17 cellular contexts compared by ENCODE assay signal in genomic region chr15:38508647-38509046, GRCh38. TPM values are rescaled to one million over a fixed set of nuclear protein-coding genes. Genes with fewer than 3 reads are reported as not detected.
DNase-seq lines count a peak whose midpoint lies in the region; ATAC-seq and TF ChIP-seq lines count a peak whose summit lies in the region.
"Had no signal": no experiment of that assay in that cellular context is flagged by ENCODE, and none has a peak within 500 bp of the region (broad histone marks: within the 10 kb centered on the region; RNA-seq: fewer than 3 reads in every experiment).

No MANE protein-coding gene starts in this region.

- H3K36me3 ChIP-seq in MM.1S (replicated peaks; ENCODE audit: insufficient read depth, low read length): no peaks in the 10 kb centered on the region
- H3K36me3 ChIP-seq: colonic mucosa, esophagus muscularis mucosa had no signal

- H3K4me2 ChIP-seq in MM.1S (ENCODE audit: low read depth, low read length): no peak overlapping the region
- H3K4me2 ChIP-seq: hepatocyte had no signal

- H3K4me3 Mint-ChIP-seq in activated naive CD4-positive, alpha-beta T cell treated with anti-CD3 and anti-CD28 coated beads, Interleukin-2, amount 10 ng/mL, durations not matched to agents 7 days and 5 days: no peak overlapping the region
- H3K4me3 Mint-ChIP-seq in activated CD8-positive, alpha-beta T cell treated with anti-CD3 and anti-CD28 coated beads, Interleukin-2, amount 10 ng/mL, durations not matched to agents 7 days and 5 days: no peak overlapping the region
- H3K4me3 Mint-ChIP-seq in stimulated activated naive CD8-positive, alpha-beta T cell treated with anti-CD3 and anti-CD28 coated beads, Interleukin-15, Interleukin-2, amounts not matched to agents 100 ng/mL and 50 ng/mL, for 24 hours: no peak overlapping the region
- H3K4me3 Mint-ChIP-seq: H9, IgD-negative memory B cell, naive B cell had no signal

- H4K20me1 ChIP-seq in MM.1S (ENCODE audit: insufficient read depth, low read length): no peaks in the 10 kb centered on the region

- peak; percentile 72 for ATAC-seq in HG02852 (IDR thresholded peaks at IDR 0.05; ENCODE audit: unreplicated experiment)
- ATAC-seq in activated CD8-positive, alpha-beta T cell treated with anti-CD3 and anti-CD28 coated beads, Interleukin-2, amount 10 ng/mL, durations not matched to agents 7 days and 5 days: no peak
- ATAC-seq: left colon had no signal

- H3K9me3 Mint-ChIP-seq in activated naive CD4-positive, alpha-beta T cell treated with anti-CD3 and anti-CD28 coated beads, Interleukin-2, amount 10 ng/mL, durations not matched to agents 7 days and 5 days: no peaks in the 10 kb centered on the region
- no peaks in the 10 kb centered on the region for H3K9me3 Mint-ChIP-seq in activated CD8-positive, alpha-beta T cell treated with anti-CD3 and anti-CD28 coated beads, Interleukin-2, amount 10 ng/mL, durations not matched to agents 7 days and 5 days (ENCODE audit: insufficient read depth)
- H3K9me3 Mint-ChIP-seq in stimulated activated naive CD8-positive, alpha-beta T cell treated with anti-CD3 and anti-CD28 coated beads, Interleukin-15, Interleukin-2, amounts not matched to agents 100 ng/mL and 50 ng/mL, for 24 hours: no peaks in the 10 kb centered on the region
- H3K9me3 Mint-ChIP-seq: H9, IgD-negative memory B cell, naive B cell had no signal

- H3K4me1 ChIP-seq in MM.1S (ENCODE audit: low read length): no peaks in the 10 kb centered on the region
- H3K4me1 ChIP-seq: colonic mucosa, esophagus muscularis mucosa had no signal

- no peaks in the 10 kb centered on the region for H3K9me3 ChIP-seq in MM.1S (replicated peaks; ENCODE audit: insufficient read depth, low read length)
- H3K9me3 ChIP-seq: colonic mucosa, esophagus muscularis mucosa had no signal

- POLR2A ChIA-PET in activated CD8-positive, alpha-beta T cell treated with anti-CD3 and anti-CD28 coated beads, Interleukin-2, amount 10 ng/mL, durations not matched to agents 7 days and 5 days (lab: Charles Lee): interaction anchor here (0.9 kb wide), 1 partner anchor 52 kb away, joined by 3 read pairs; no protein-coding TSS in a partner anchor

- H3K27ac Mint-ChIP-seq in activated naive CD4-positive, alpha-beta T cell treated with anti-CD3 and anti-CD28 coated beads, Interleukin-2, amount 10 ng/mL, durations not matched to agents 7 days and 5 days: peak overlapping the region; percentile 38
- H3K27ac Mint-ChIP-seq in activated CD8-positive, alpha-beta T cell treated with anti-CD3 and anti-CD28 coated beads, Interleukin-2, amount 10 ng/mL, durations not matched to agents 7 days and 5 days: peak overlapping the region; percentile 60
- H3K27ac Mint-ChIP-seq in stimulated activated naive CD8-positive, alpha-beta T cell treated with anti-CD3 and anti-CD28 coated beads, Interleukin-15, Interleukin-2, amounts not matched to agents 100 ng/mL and 50 ng/mL, for 24 hours: peak overlapping the region; percentile 70
- H3K27ac Mint-ChIP-seq: H9, naive B cell had no signal

- no peak for DNase-seq in activated naive CD4-positive, alpha-beta T cell treated with anti-CD3 and anti-CD28 coated beads, Interleukin-2, amount 10 ng/mL, durations not matched to agents 7 days and 5 days
- DNase-seq in activated naive CD4-positive, alpha-beta T cell treated with Interleukin-2 at 50 U/mL for 16 hours: no peak
- DNase-seq in activated CD8-positive, alpha-beta T cell treated with anti-CD3 and anti-CD28 coated beads, Interleukin-2, amount 10 ng/mL, durations not matched to agents 7 days and 5 days: no peak
- DNase-seq in NCI-H2171 (lab: John Stamatoyannopoulos, UW) (no peak), MM.1S (no peak)
- no peak for DNase-seq in activated CD4-positive, alpha-beta T cell treated with anti-CD3 and anti-CD28 coated beads for 4 hours
- DNase-seq: colonic mucosa, H9, left colon, naive B cell, NCI-H1436 treated with DMSO at 0.1 percent for 48 hours, NCI-H510A had no signal

- H3K9me2 ChIP-seq in MM.1S (replicated peaks; ENCODE audit: insufficient read depth, low read length): no peaks in the 10 kb centered on the region

- TF ChIP-seq CTCF in MM.1S (IDR thresholded peaks at IDR 0.05; ENCODE audit: low read length): no peak

- no peaks in the 10 kb centered on the region for H3K27me3 Mint-ChIP-seq in activated naive CD4-positive, alpha-beta T cell treated with anti-CD3 and anti-CD28 coated beads, Interleukin-2, amount 10 ng/mL, durations not matched to agents 7 days and 5 days
- no peaks in the 10 kb centered on the region for H3K27me3 Mint-ChIP-seq in activated CD8-positive, alpha-beta T cell treated with anti-CD3 and anti-CD28 coated beads, Interleukin-2, amount 10 ng/mL, durations not matched to agents 7 days and 5 days (ENCODE audit: low read depth)
- no peaks in the 10 kb centered on the region for H3K27me3 Mint-ChIP-seq in stimulated activated naive CD8-positive, alpha-beta T cell treated with anti-CD3 and anti-CD28 coated beads, Interleukin-15, Interleukin-2, amounts not matched to agents 100 ng/mL and 50 ng/mL, for 24 hours
- H3K27me3 Mint-ChIP-seq: IgD-negative memory B cell, naive B cell had no signal

- no peak overlapping the region for H3K4me3 ChIP-seq in MM.1S (ENCODE audit: low read length)
- H3K4me3 ChIP-seq: colonic mucosa, esophagus muscularis mucosa, hepatocyte had no signal

- H3K27ac ChIP-seq in MM.1S (ENCODE audit: low read length): no peak overlapping the region
- H3K27ac ChIP-seq: colonic mucosa, esophagus muscularis mucosa, hepatocyte had no signal

- no peaks in the 10 kb centered on the region for H3F3A ChIP-seq in MM.1S (ENCODE audit: insufficient read depth, low read length)

- peaks cover 83% of the 10 kb centered on the region for H3K36me3 Mint-ChIP-seq in activated naive CD4-positive, alpha-beta T cell treated with anti-CD3 and anti-CD28 coated beads, Interleukin-2, amount 10 ng/mL, durations not matched to agents 7 days and 5 days
- H3K36me3 Mint-ChIP-seq in activated CD8-positive, alpha-beta T cell treated with anti-CD3 and anti-CD28 coated beads, Interleukin-2, amount 10 ng/mL, durations not matched to agents 7 days and 5 days (ENCODE audit: low read depth): peaks cover 82% of the 10 kb centered on the region
- H3K36me3 Mint-ChIP-seq in stimulated activated naive CD8-positive, alpha-beta T cell treated with anti-CD3 and anti-CD28 coated beads, Interleukin-15, Interleukin-2, amounts not matched to agents 100 ng/mL and 50 ng/mL, for 24 hours (ENCODE audit: low read depth): peaks cover 77% of the 10 kb centered on the region

- no peak overlapping the region for H2AFZ ChIP-seq in MM.1S (ENCODE audit: low read length)
- H2AFZ ChIP-seq: hepatocyte had no signal

- peaks cover 35% of the 10 kb centered on the region for H3K4me1 Mint-ChIP-seq in activated naive CD4-positive, alpha-beta T cell treated with anti-CD3 and anti-CD28 coated beads, Interleukin-2, amount 10 ng/mL, durations not matched to agents 7 days and 5 days
- peaks cover 13% of the 10 kb centered on the region for H3K4me1 Mint-ChIP-seq in activated CD8-positive, alpha-beta T cell treated with anti-CD3 and anti-CD28 coated beads, Interleukin-2, amount 10 ng/mL, durations not matched to agents 7 days and 5 days (ENCODE audit: low read depth)
- peaks cover 42% of the 10 kb centered on the region for H3K4me1 Mint-ChIP-seq in stimulated activated naive CD8-positive, alpha-beta T cell treated with anti-CD3 and anti-CD28 coated beads, Interleukin-15, Interleukin-2, amounts not matched to agents 100 ng/mL and 50 ng/mL, for 24 hours (ENCODE audit: low read depth)
- H3K4me1 Mint-ChIP-seq: H9, naive B cell had no signal

- H3K79me2 ChIP-seq in MM.1S (ENCODE audit: low read length): no peaks in the 10 kb centered on the region
- H3K79me2 ChIP-seq: hepatocyte had no signal

- no peak overlapping the region for H3K9ac ChIP-seq in MM.1S (ENCODE audit: low read length)

- no peaks in the 10 kb centered on the region for H3K27me3 ChIP-seq in MM.1S (replicated peaks; ENCODE audit: insufficient read depth, low read length)
- H3K27me3 ChIP-seq: colonic mucosa, hepatocyte had no signal

- CTCF ChIA-PET in activated naive CD4-positive, alpha-beta T cell treated with anti-CD3 and anti-CD28 coated beads, Interleukin-2, amount 10 ng/mL, durations not matched to agents 7 days and 5 days (lab: Charles Lee): interaction anchor here (0.5 to 3.7 kb wide), 3 partner anchors 16 to 182 kb away, joined by 3 to 15 read pairs (median 3); no protein-coding TSS in a partner anchor
- CTCF ChIA-PET in activated CD8-positive, alpha-beta T cell treated with anti-CD3 and anti-CD28 coated beads, Interleukin-2, amount 10 ng/mL, durations not matched to agents 7 days and 5 days (lab: Charles Lee): interaction anchor here (0.7 to 4.4 kb wide), 4 partner anchors 54 to 190 kb away, joined by 3 to 30 read pairs (median 5); no protein-coding TSS in a partner anchor

RNA-seq across cellular contexts. Expression of gene FAM98B, which starts 54.7 kb away (rescaled TPM):
- 10 to 100 TPM; 42.8 to 43.9 TPM for total RNA-seq in activated CD8-positive, alpha-beta T cell treated with anti-CD3 and anti-CD28 coated beads, Interleukin-2, amount 10 ng/mL, durations not matched to agents 7 days and 5 days

RNA-seq across cellular contexts. Expression of gene RASGRP1, which starts 56.0 kb away (rescaled TPM):
- 100 to 1,000 TPM; 161 to 165 TPM for total RNA-seq in activated CD8-positive, alpha-beta T cell treated with anti-CD3 and anti-CD28 coated beads, Interleukin-2, amount 10 ng/mL, durations not matched to agents 7 days and 5 days
